ENCODE assay signal across 8 cellular contexts in genomic region chr1:23800396-23801337, GRCh38. TPM values are rescaled to one million over a fixed set of nuclear protein-coding genes. Genes with fewer than 3 reads are reported as not detected.
DNase-seq lines count a peak whose midpoint lies in the region; ATAC-seq and TF ChIP-seq lines count a peak whose summit lies in the region.

Gene GALE, minus strand, starts transcription at chr1:23800754. Its CDS starts 1,747 bp downstream, at chr1:23799007.

- peak; percentile 83 for DNase-seq in AG09319 (ENCODE audit: extremely low read depth, low read depth)
- peak; percentile 48 for DNase-seq in NCI-H524 treated with DMSO at 0.1 percent for 48 hours (lab: John Stamatoyannopoulos, UW)
- DNase-seq in activated CD4-positive, alpha-beta T cell treated with anti-CD3 and anti-CD28 coated beads for 48 hours, result peak; percentile 97
- peak; percentile 97 to 99 for DNase-seq in left colon
- peak; percentile 96 to 98 for DNase-seq in stimulated activated CD4-positive, alpha-beta T cell treated with anti-CD3 and anti-CD28 coated beads, Interleukin-1b, Interleukin-23, amount 100 ng/mL, for 4 hours (ENCODE audit: low read depth in 2 of 2)

- TF ChIP-seq POLR2A in GM19193 (IDR thresholded peaks at IDR 0.05; ENCODE audit: extremely low read depth, insufficient read depth, insufficient read length), result peak; percentile 90

- TF ChIP-seq CTCF in AG09319 (IDR thresholded peaks at IDR 0.05; ENCODE audit: low read depth, low read length), result no peak

- ATAC-seq in HG03442 (IDR thresholded peaks at IDR 0.05; ENCODE audit: unreplicated experiment) (peak; percentile 77), left colon (peak; percentile 77)

- H3K27ac ChIP-seq in cingulate gyrus (ENCODE audit: low read depth, low read length), result peak within 1 kb of the TSS; percentile 95

- intact Hi-C loops in left colon (cut with DNase I, micrococcal nuclease), result no loop called here

RNA-seq across cellular contexts. Expression of gene GALE, which starts in this region (rescaled TPM):
- 100 to 1,000 TPM; 129 to 183 TPM for total RNA-seq in left colon

Comparison
In these comparisons a context has a peak if more than half of its experiments do, and no peak if none do; other contexts are left out.
1. Peak in every context shown above with its lines: DNase-seq, ATAC-seq and H3K27ac ChIP-seq.
2. DNase-seq: peak in every context shown above with its lines; median percentile 98 in left colon; 97 in activated CD4-positive, alpha-beta T cell treated with anti-CD3 and anti-CD28 coated beads for 48 hours; 97 in stimulated activated CD4-positive, alpha-beta T cell treated with anti-CD3 and anti-CD28 coated beads, Interleukin-1b, Interleukin-23, amount 100 ng/mL, for 4 hours; 83 in AG09319; 48 in NCI-H524 treated with DMSO at 0.1 percent for 48 hours.